ENCODE assay signal across 9 cellular contexts in the genomic region with DNA sequence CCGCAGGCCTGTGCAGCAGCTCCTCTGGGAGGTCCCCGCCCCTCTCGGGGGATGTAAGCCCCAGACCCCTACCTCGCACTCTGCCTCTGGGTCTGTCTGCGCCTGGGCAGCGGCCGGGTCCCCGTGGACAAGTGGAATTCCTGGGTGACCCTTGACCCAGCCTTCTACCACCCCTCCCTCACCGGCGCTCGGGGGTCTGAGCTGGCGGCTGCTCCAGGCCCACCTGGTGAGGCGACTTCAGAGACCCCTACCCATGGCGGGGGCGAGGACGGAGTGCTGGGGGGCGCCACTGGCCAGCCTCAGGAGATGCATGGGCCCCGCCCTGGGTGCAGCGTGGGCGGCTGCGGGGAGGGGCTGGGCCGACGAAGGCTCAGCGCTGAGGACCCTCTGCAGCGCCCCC. TPM values are rescaled to one million over a fixed set of nuclear protein-coding genes. Genes with fewer than 3 reads are reported as not detected.
"Had no signal": no experiment of that assay in that cellular context is flagged by ENCODE, and none has a peak within 500 bp of the region (broad histone marks: within the 10 kb centered on the region; RNA-seq: fewer than 3 reads in every experiment).

No MANE protein-coding gene starts in this region.

RNA-seq across cellular contexts. Expression of a gene that starts 8.4 kb away (rescaled TPM):
- total RNA-seq: colonic mucosa, dermis microvascular lymphatic vessel endothelial cell, foreskin keratinocyte, kidney, left colon, left ventricle myocardium inferior, liver, mesenteric fat pad, mucosa of gallbladder had no signal
- polyA plus RNA-seq: foreskin keratinocyte had no signal
